8 cellular contexts compared by ENCODE assay signal in the genomic region with DNA sequence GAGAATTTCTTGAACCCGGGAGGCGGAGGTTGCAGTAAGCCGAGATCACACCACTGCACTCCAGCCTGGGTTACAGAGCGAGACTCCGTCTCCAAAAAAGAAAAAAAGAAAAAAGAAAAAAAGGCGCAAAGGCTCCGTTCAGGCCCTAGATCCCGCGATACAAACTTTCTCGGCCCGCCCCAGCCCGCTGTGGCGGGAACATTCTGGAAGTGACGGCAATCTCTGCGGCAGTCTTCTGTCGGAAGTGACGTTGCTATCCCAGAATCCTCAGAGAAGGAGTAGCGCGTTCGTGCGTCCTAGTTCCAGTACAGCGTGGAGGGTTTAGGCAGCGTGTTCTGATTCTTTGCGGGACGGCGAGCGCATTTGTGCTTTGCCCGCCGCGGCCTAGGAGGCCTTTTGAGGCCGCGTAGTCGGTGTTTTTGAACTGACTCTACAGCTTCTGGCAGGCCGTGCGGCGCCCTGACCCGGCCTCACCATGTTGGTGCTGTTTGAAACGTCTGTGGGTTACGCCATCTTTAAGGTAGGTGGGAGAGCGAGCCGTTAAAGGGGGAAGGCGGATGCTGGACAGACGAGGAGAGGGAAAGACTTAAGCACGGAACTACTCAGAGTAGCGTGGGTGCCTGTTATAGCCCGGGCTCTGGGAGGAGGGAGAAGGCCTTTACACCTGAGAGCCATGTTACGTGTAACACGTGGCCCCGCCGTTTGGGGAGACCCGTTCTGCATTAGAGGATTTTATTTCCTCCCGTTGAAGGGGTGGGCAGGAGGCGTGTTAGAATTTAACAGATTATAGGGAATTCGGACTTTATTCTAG. TPM values are rescaled to one million over a fixed set of nuclear protein-coding genes. Genes with fewer than 3 reads are reported as not detected.
A peak's percentile ranks its signal among the peaks of the same experiment; 100 is the strongest.
DNase-seq lines count a peak whose midpoint lies in the region; ATAC-seq, FAIRE-seq and TF ChIP-seq lines count a peak whose summit lies in the region.

A gene with protein sequence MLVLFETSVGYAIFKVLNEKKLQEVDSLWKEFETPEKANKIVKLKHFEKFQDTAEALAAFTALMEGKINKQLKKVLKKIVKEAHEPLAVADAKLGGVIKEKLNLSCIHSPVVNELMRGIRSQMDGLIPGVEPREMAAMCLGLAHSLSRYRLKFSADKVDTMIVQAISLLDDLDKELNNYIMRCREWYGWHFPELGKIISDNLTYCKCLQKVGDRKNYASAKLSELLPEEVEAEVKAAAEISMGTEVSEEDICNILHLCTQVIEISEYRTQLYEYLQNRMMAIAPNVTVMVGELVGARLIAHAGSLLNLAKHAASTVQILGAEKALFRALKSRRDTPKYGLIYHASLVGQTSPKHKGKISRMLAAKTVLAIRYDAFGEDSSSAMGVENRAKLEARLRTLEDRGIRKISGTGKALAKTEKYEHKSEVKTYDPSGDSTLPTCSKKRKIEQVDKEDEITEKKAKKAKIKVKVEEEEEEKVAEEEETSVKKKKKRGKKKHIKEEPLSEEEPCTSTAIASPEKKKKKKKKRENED (plus strand): TSS at position 297 of the 811 bp plus-strand sequence. CDS start 179 bp downstream, at position 476.

- H3K4me1 ChIP-seq in right atrium auricular region, result peaks cover 0 to 26% of the 10 kb centered on the region in 2 donors
- peaks cover 27% of the 10 kb centered on the region for H3K4me1 ChIP-seq in psoas muscle

- intact Hi-C loops in psoas muscle (cut with DNase I), result no loop called here

- DNase-seq in NCI-H187 (lab: John Stamatoyannopoulos, UW) (peak; percentile 52 to 75), T-helper 2 cell (peak; percentile 68 to 98 (median 89)), right atrium auricular region (ENCODE audit: low spot score) (peak; percentile 96), psoas muscle (peak; percentile 91 to 93), urothelium cell line (ENCODE audit: low spot score) (peak; percentile 96)

- H3K27ac ChIP-seq in angular gyrus (ENCODE audit: low read depth, low read length), result peak within 1 kb of the TSS; percentile 93
- peak within 1 kb of the TSS; percentile 89 to 93 for H3K27ac ChIP-seq in right atrium auricular region
- peak within 1 kb of the TSS; percentile 99 for H3K27ac ChIP-seq in psoas muscle

- H3K36me3 ChIP-seq in right atrium auricular region, result no peaks in the 10 kb centered on the region
- no peaks in the 10 kb centered on the region for H3K36me3 ChIP-seq in psoas muscle (ENCODE audit: insufficient read depth in 1 of 2, low read depth in 1 of 2)

- peak; percentile 86 for ATAC-seq in GM18498 (IDR thresholded peaks at IDR 0.05; ENCODE audit: unreplicated experiment)
- ATAC-seq in HG02938 (IDR thresholded peaks at IDR 0.05; ENCODE audit: unreplicated experiment), result peak; percentile 79
- peak; percentile 97 to 98 (median 98) for ATAC-seq in psoas muscle

- 0 to 1% (median 1%) methylated on average over 54 of the region's 54 CpGs for WGBS in psoas muscle, 3 donors

- H3K9me3 ChIP-seq in right atrium auricular region, result no peaks in the 10 kb centered on the region
- H3K9me3 ChIP-seq in psoas muscle, result no peaks in the 10 kb centered on the region

- no peak for TF ChIP-seq CTCF in right atrium auricular region (IDR thresholded peaks at IDR 0.05)
- no peak for TF ChIP-seq CTCF in psoas muscle (IDR thresholded peaks at IDR 0.05)

- H3K4me3 ChIP-seq in right atrium auricular region, result peak within 1 kb of the TSS; percentile 80 to 82
- H3K4me3 ChIP-seq in psoas muscle, result peak within 1 kb of the TSS; percentile 98

- H3K27me3 ChIP-seq in right atrium auricular region, result no peaks in the 10 kb centered on the region
- no peaks in the 10 kb centered on the region for H3K27me3 ChIP-seq in psoas muscle (ENCODE audit: insufficient read depth in 3 of 3, low read length in 2 of 3)

- peak; percentile 27 for FAIRE-seq in urothelium cell line (lab: Jason Lieb, UNC)

RNA-seq across cellular contexts. Expression of the gene that starts here (rescaled TPM):
- total RNA-seq in right atrium auricular region (10 to 100 TPM; 17.4 to 18.9 TPM), psoas muscle (10 to 100 TPM; 22.8 to 48.4 (median 37.9) TPM)
- 10 to 100 TPM; 38.7 to 61.5 (median 56.2) TPM for polyA plus RNA-seq in psoas muscle

Comparison
In these comparisons a context has a peak if more than half of its experiments do, and no peak if none do; other contexts are left out.
1. Peak in every context shown above with its lines: DNase-seq, ATAC-seq, H3K4me3 ChIP-seq and H3K27ac ChIP-seq.